ENCODE assay signal across 20 cellular contexts in the genomic region with DNA sequence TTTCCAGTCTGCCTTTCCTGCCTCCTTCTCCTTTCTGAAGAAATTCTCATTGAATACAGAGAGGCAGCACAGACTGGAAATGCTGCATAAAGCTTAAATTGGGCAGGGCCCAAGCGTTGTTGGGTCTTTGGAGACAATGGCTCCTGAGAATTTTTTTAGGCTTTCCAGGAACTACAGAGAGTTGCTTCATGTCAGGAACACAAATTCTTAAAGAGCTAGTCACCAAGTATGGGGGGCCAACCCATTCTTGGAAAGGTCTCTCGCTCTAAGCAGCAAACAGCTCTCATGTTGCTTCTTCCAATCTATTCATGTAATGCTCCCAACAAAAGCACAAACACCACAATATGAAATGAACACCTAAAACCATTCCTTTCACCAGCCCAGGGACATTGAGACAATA. TPM values are rescaled to one million over a fixed set of nuclear protein-coding genes. Genes with fewer than 3 reads are reported as not detected.
A peak's percentile ranks its signal among the peaks of the same experiment; 100 is the strongest.
DNase-seq lines count a peak whose midpoint lies in the region; ATAC-seq and TF ChIP-seq lines count a peak whose summit lies in the region.
"Had no signal": no experiment of that assay in that cellular context is flagged by ENCODE, and none has a peak within 500 bp of the region (broad histone marks: within the 10 kb centered on the region; RNA-seq: fewer than 3 reads in every experiment).

No MANE protein-coding gene starts in this region.

- H3K4me1 ChIP-seq in GM23248 (ENCODE audit: insufficient read depth) = no peaks in the 10 kb centered on the region
- H3K4me1 ChIP-seq in adipocyte (ENCODE audit: control insufficient read depth, insufficient read depth, low read length) = peaks cover 11% of the 10 kb centered on the region
- H3K4me1 ChIP-seq: BLaER1 had no signal

- H3K9me3 Mint-ChIP-seq in activated naive CD8-positive, alpha-beta T cell treated with anti-CD3 and anti-CD28 coated beads for 36 hours = no peaks in the 10 kb centered on the region

- H3K9ac ChIP-seq in GM23248 = no peak overlapping the region
- no peak overlapping the region for H3K9ac ChIP-seq in adipocyte (ENCODE audit: low read length)
- H3K9ac ChIP-seq: BLaER1, SK-N-SH had no signal

- ATAC-seq in HG02840 (IDR thresholded peaks at IDR 0.05; ENCODE audit: low FRiP score, unreplicated experiment) = no peak
- ATAC-seq: gastrocnemius medialis had no signal

- H3K27ac ChIP-seq in GM23248 = no peak overlapping the region
- H3K27ac ChIP-seq: BLaER1, colonic mucosa, gastrocnemius medialis, Peyer's patch had no signal

- in situ Hi-C loops in GM23248 (cut with MboI) = no loop called here

- TF ChIP-seq CTCF in fibroblast of mammary gland (conservative IDR thresholded peaks at IDR 0.05; ENCODE audit: control insufficient read depth, insufficient read depth, low read depth, low read length) = no peak

- no peaks in the 10 kb centered on the region for H4K20me1 ChIP-seq in GM23248 (ENCODE audit: insufficient read depth)

- no peak overlapping the region for H3K4me2 ChIP-seq in GM23248 (ENCODE audit: unreplicated experiment)
- H3K4me2 ChIP-seq: BLaER1, SK-N-SH, smooth muscle cell had no signal

- no peaks in the 10 kb centered on the region for H3K36me3 ChIP-seq in GM23248 (ENCODE audit: low read depth)
- no peaks in the 10 kb centered on the region for H3K36me3 ChIP-seq in adipocyte (ENCODE audit: control insufficient read depth, insufficient read depth, low read length, severe bottlenecking)
- H3K36me3 ChIP-seq: BLaER1, colonic mucosa, gastrocnemius medialis had no signal

- no peak overlapping the region for H3K27ac Mint-ChIP-seq in activated naive CD8-positive, alpha-beta T cell treated with anti-CD3 and anti-CD28 coated beads for 36 hours

- H3K4me3 Mint-ChIP-seq in activated naive CD8-positive, alpha-beta T cell treated with anti-CD3 and anti-CD28 coated beads for 36 hours = no peak overlapping the region

- H2AFZ ChIP-seq in GM23248 = no peak overlapping the region

- H3K79me2 ChIP-seq in GM23248 (ENCODE audit: insufficient read depth) = no peaks in the 10 kb centered on the region

- no peaks in the 10 kb centered on the region for H3K36me3 Mint-ChIP-seq in activated naive CD8-positive, alpha-beta T cell treated with anti-CD3 and anti-CD28 coated beads for 36 hours

- H3K4me3 ChIP-seq in GM23248 (no peak overlapping the region), adipocyte (ENCODE audit: low read length) (no peak overlapping the region), fibroblast of mammary gland (ENCODE audit: control insufficient read depth, low read depth, low read length) (no peak overlapping the region), skeletal muscle cell (ENCODE audit: low read depth, low read length) (no peak overlapping the region)
- H3K4me3 ChIP-seq: BLaER1, colonic mucosa, gastrocnemius medialis, Peyer's patch, smooth muscle cell had no signal

- DNase-seq in GM23248 (peak; percentile 56), adipocyte (ENCODE audit: low read depth) (peak; percentile 76), fibroblast of mammary gland (ENCODE audit: low read depth) (peak; percentile 43), skeletal muscle cell (ENCODE audit: low read depth) (peak; percentile 39), hypothalamus (lab: John Stamatoyannopoulos, UW) (no peak)
- no peak for DNase-seq in stimulated activated CD4-positive, alpha-beta T cell treated with anti-CD3 and anti-CD28 coated beads, Interleukin-1b, Interleukin-23, amount 100 ng/mL, for 48 hours
- no peak for DNase-seq in activated naive CD8-positive, alpha-beta T cell treated with anti-CD3 and anti-CD28 coated beads for 36 hours
- DNase-seq: activated CD4-positive, alpha-beta T cell treated with anti-CD3 and anti-CD28 coated beads for 1 hour; colonic mucosa; gastrocnemius medialis; NCI-H1436 treated with DMSO at 0.1 percent for 48 hours; Peyer's patch; SK-N-SH; T1000 had no signal

- H3F3A ChIP-seq in GM23248 (ENCODE audit: insufficient read depth) = no peaks in the 10 kb centered on the region

- 2 to 12% methylated on average over 2 of the region's 2 CpGs for WGBS in GM23248 (ENCODE audit: low coverage in 1 of 2, low lambda C conversion rate in 2 of 2, missing lambda C conversion rate in 2 of 2), 2 experiments

- peaks cover 86% of the 10 kb centered on the region for H3K27me3 ChIP-seq in GM23248 (replicated peaks; ENCODE audit: insufficient read depth)
- peaks cover 72% of the 10 kb centered on the region for H3K27me3 ChIP-seq in adipocyte (replicated peaks; ENCODE audit: control insufficient read depth, insufficient read depth, low read length)

- H3K4me1 Mint-ChIP-seq in activated naive CD8-positive, alpha-beta T cell treated with anti-CD3 and anti-CD28 coated beads for 36 hours = peaks cover 3% of the 10 kb centered on the region

- H3K27me3 Mint-ChIP-seq in activated naive CD8-positive, alpha-beta T cell treated with anti-CD3 and anti-CD28 coated beads for 36 hours = peaks cover 62% of the 10 kb centered on the region

- H3K9me2 ChIP-seq in GM23248 (ENCODE audit: insufficient read depth) = no peaks in the 10 kb centered on the region
- H3K9me2 ChIP-seq: SK-N-SH had no signal

- H3K9me3 ChIP-seq in GM23248 (ENCODE audit: low read depth) (no peaks in the 10 kb centered on the region), adipocyte (ENCODE audit: control insufficient read depth, low read length) (no peaks in the 10 kb centered on the region)
- H3K9me3 ChIP-seq: colonic mucosa, gastrocnemius medialis, Peyer's patch, SK-N-SH had no signal

RNA-seq across cellular contexts. Expression of a gene that starts 6.9 kb away (rescaled TPM):
- not detected in 2 replicates for total RNA-seq in GM23248 (2014; rRNA removed; shearing (Covaris generic))
- not detected in 2 replicates for polyA plus RNA-seq in GM23248 (2016; fragmentation: Nextera tagmentation; extraction: Ambion mirVana)
- total RNA-seq in activated naive CD8-positive, alpha-beta T cell treated with anti-CD3 and anti-CD28 coated beads for 36 hours = 1 to 10 TPM; 2.3 to 3.2 TPM
- total RNA-seq: gastrocnemius medialis, lower leg skin, omental fat pad, smooth muscle cell, temporal lobe had no signal
- polyA plus RNA-seq: SK-N-SH, smooth muscle cell had no signal

Comparison
In these comparisons a context has a peak if more than half of its experiments do, and no peak if none do; other contexts are left out.
1. DNase-seq: peak in GM23248 (single experiment), adipocyte (single experiment), fibroblast of mammary gland (single experiment) and skeletal muscle cell (single experiment); none in stimulated activated CD4-positive, alpha-beta T cell treated with anti-CD3 and anti-CD28 coated beads, Interleukin-1b, Interleukin-23, amount 100 ng/mL, for 48 hours (single experiment), hypothalamus (0 of 51) and activated naive CD8-positive, alpha-beta T cell treated with anti-CD3 and anti-CD28 coated beads for 36 hours (single experiment).